ENCODE assay signal across 19 cellular contexts in the genomic region with DNA sequence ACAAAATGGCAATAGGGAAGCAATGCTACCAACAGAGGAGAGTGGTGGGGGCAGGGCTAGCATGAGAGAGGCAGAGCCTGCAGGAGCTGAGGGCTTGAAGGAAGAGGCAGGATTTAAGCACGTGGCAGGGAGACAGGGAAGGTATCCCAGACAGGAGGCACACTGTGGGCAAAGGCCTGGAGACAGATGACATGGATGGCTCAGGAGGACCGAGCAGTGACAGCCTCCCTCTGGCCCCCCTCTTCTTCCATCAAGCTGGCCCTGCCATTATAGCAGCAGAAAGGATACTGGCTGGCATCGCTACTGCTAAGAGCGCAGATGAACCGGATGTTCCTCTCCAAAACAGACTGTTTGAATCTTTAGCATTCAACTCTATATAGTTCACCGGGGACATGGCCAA. TPM values are rescaled to one million over a fixed set of nuclear protein-coding genes. Genes with fewer than 3 reads are reported as not detected.
DNase-seq lines count a peak whose midpoint lies in the region; TF ChIP-seq lines count a peak whose summit lies in the region.
"Had no signal": no experiment of that assay in that cellular context is flagged by ENCODE, and none has a peak within 500 bp of the region (broad histone marks: within the 10 kb centered on the region; RNA-seq: fewer than 3 reads in every experiment).

No MANE protein-coding gene starts in this region.

- no peak overlapping the region for H3K4me3 Mint-ChIP-seq in activated T-helper 2 cell treated with anti-CD3 and anti-CD28 coated beads, Interferon-gamma antibody, Interleukin-2, Interleukin-4, amounts not matched to agents 10 μg/mL and 5 μg/mL and 100 μg/mL, durations not matched to agents 14 hours and 24 hours and 36 hours (ENCODE audit: low read depth)
- H3K4me3 Mint-ChIP-seq: B cell, IgD-negative memory B cell had no signal

- H3K27me3 Mint-ChIP-seq in activated T-helper 2 cell treated with anti-CD3 and anti-CD28 coated beads, Interferon-gamma antibody, Interleukin-2, Interleukin-4, amounts not matched to agents 10 μg/mL and 5 μg/mL and 100 μg/mL, durations not matched to agents 14 hours and 24 hours and 36 hours (ENCODE audit: low read depth), result peaks cover 14% of the 10 kb centered on the region

- H3K4me1 ChIP-seq in right atrium auricular region (no peaks in the 10 kb centered on the region), left ventricle myocardium inferior (peaks cover 11% of the 10 kb centered on the region)

- H3K36me3 Mint-ChIP-seq in activated T-helper 2 cell treated with anti-CD3 and anti-CD28 coated beads, Interferon-gamma antibody, Interleukin-2, Interleukin-4, amounts not matched to agents 10 μg/mL and 5 μg/mL and 100 μg/mL, durations not matched to agents 14 hours and 24 hours and 36 hours (ENCODE audit: low read depth), result no peaks in the 10 kb centered on the region

- peak; percentile 30 for DNase-seq in right atrium auricular region (ENCODE audit: low spot score)
- DNase-seq in left ventricle myocardium inferior, result no peak
- DNase-seq in islet precursor cell, result peak; percentile 39
- peak; percentile 31 for DNase-seq in posterior vena cava (ENCODE audit: low spot score)
- DNase-seq in activated naive CD4-positive, alpha-beta T cell (lab: John Stamatoyannopoulos, UW), result no peak
- no peak for DNase-seq in activated T-helper 2 cell treated with anti-CD3 and anti-CD28 coated beads, Interferon-gamma antibody, Interleukin-2, Interleukin-4, amounts not matched to agents 10 μg/mL and 5 μg/mL and 100 μg/mL, durations not matched to agents 14 hours and 24 hours and 36 hours (ENCODE audit: low spot score)
- DNase-seq in dedifferentiated amniotic fluid mesenchymal stem cell (ENCODE audit: extremely low spot score), result no peak
- DNase-seq: DMS53, H7, NCI-H1694, NCI-H2081, NCI-H2171, NCI-H345, NCI-H524 treated with DMSO at 0.1 percent for 48 hours, NCI-H82, SIG-M5 had no signal

- no peaks in the 10 kb centered on the region for H3K9me3 Mint-ChIP-seq in activated T-helper 2 cell treated with anti-CD3 and anti-CD28 coated beads, Interferon-gamma antibody, Interleukin-2, Interleukin-4, amounts not matched to agents 10 μg/mL and 5 μg/mL and 100 μg/mL, durations not matched to agents 14 hours and 24 hours and 36 hours

- H3K36me3 ChIP-seq in right atrium auricular region, result no peaks in the 10 kb centered on the region
- H3K36me3 ChIP-seq in left ventricle myocardium inferior, result no peaks in the 10 kb centered on the region

- H3K27ac Mint-ChIP-seq in activated T-helper 2 cell treated with anti-CD3 and anti-CD28 coated beads, Interferon-gamma antibody, Interleukin-2, Interleukin-4, amounts not matched to agents 10 μg/mL and 5 μg/mL and 100 μg/mL, durations not matched to agents 14 hours and 24 hours and 36 hours, result no peak overlapping the region
- H3K27ac Mint-ChIP-seq: B cell, IgD-negative memory B cell had no signal

- H3K4me1 Mint-ChIP-seq in activated T-helper 2 cell treated with anti-CD3 and anti-CD28 coated beads, Interferon-gamma antibody, Interleukin-2, Interleukin-4, amounts not matched to agents 10 μg/mL and 5 μg/mL and 100 μg/mL, durations not matched to agents 14 hours and 24 hours and 36 hours (ENCODE audit: low read depth), result no peaks in the 10 kb centered on the region

- H3K9me3 ChIP-seq in right atrium auricular region (no peaks in the 10 kb centered on the region), left ventricle myocardium inferior (replicated peaks) (no peaks in the 10 kb centered on the region)

- intact Hi-C loops in left ventricle myocardium inferior (cut with micrococcal nuclease) (no loop called here), posterior vena cava (cut with DNase I) (no loop called here)
- intact Hi-C loops in activated T-helper 2 cell treated with anti-CD3 and anti-CD28 coated beads, Interferon-gamma antibody, Interleukin-2, Interleukin-4, amounts not matched to agents 10 μg/mL and 5 μg/mL and 100 μg/mL, durations not matched to agents 14 hours and 24 hours and 36 hours (cut with micrococcal nuclease), result no loop called here

- H3K27me3 ChIP-seq in right atrium auricular region (no peaks in the 10 kb centered on the region), left ventricle myocardium inferior (ENCODE audit: low read depth) (peaks cover 80% of the 10 kb centered on the region)

- H3K4me3 ChIP-seq in right atrium auricular region (no peak overlapping the region), left ventricle myocardium inferior (no peak overlapping the region)

- TF ChIP-seq CTCF in right atrium auricular region (IDR thresholded peaks at IDR 0.05) (no peak), left ventricle myocardium inferior (IDR thresholded peaks at IDR 0.05; ENCODE audit: borderline replicate concordance) (no peak)

- H3K27ac ChIP-seq in right atrium auricular region (no peak overlapping the region), left ventricle myocardium inferior (replicated peaks) (no peak overlapping the region)

RNA-seq across cellular contexts. Expression of a gene that starts 36.5 kb away (rescaled TPM):
- total RNA-seq in right atrium auricular region, result not detected
- total RNA-seq in left ventricle myocardium inferior, result not detected
- total RNA-seq in posterior vena cava, result not detected
- not detected in 2 replicates for total RNA-seq in activated T-helper 2 cell treated with anti-CD3 and anti-CD28 coated beads, Interferon-gamma antibody, Interleukin-2, Interleukin-4, amounts not matched to agents 10 μg/mL and 5 μg/mL and 100 μg/mL, durations not matched to agents 14 hours and 24 hours and 36 hours
- total RNA-seq: B cell, M059J had no signal

Comparison
In these comparisons a context has a peak if more than half of its experiments do, and no peak if none do; other contexts are left out.
1. DNase-seq: peak in right atrium auricular region (single experiment), islet precursor cell (single experiment) and posterior vena cava (single experiment); none in left ventricle myocardium inferior (single experiment), activated naive CD4-positive, alpha-beta T cell (0 of 4), activated T-helper 2 cell treated with anti-CD3 and anti-CD28 coated beads, Interferon-gamma antibody, Interleukin-2, Interleukin-4, amounts not matched to agents 10 μg/mL and 5 μg/mL and 100 μg/mL, durations not matched to agents 14 hours and 24 hours and 36 hours (single experiment) and dedifferentiated amniotic fluid mesenchymal stem cell (single experiment).